Comparison of ENCODE assay signal across 31 cellular contexts in the genomic region with DNA sequence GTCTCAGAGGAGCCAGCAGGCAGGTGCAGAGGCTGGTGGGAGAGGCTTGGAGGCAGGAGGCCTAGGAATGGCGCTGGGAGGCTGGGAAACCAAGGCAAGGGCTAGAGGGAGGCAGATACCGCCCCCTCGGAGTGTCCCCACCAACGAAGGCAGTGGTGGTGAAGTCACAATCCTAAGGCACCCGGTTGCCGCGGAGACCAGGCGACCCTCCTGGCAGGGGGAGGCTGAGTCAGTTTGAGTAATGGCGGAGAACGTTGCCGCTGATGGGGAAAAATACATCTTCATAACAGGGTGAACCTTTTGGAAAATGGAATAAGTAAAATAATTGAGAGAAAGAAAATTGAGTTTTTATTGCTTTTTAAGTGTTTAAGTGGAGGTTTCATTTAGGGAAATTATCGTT. TPM values are rescaled to one million over a fixed set of nuclear protein-coding genes. Genes with fewer than 3 reads are reported as not detected.
"Had no signal": no experiment of that assay in that cellular context is flagged by ENCODE, and none has a peak within 500 bp of the region (broad histone marks: within the 10 kb centered on the region; RNA-seq: fewer than 3 reads in every experiment).

No MANE protein-coding gene starts in this region.

- H3K27ac Mint-ChIP-seq: natural killer cell; progenitor cell of endocrine pancreas; stimulated activated naive CD8-positive, alpha-beta T cell treated with anti-CD3 and anti-CD28 coated beads, Interleukin-15, Interleukin-2, amounts not matched to agents 100 ng/mL and 50 ng/mL, for 24 hours; T-cell; T-helper 2 cell treated with Interferon-gamma antibody and Interleukin-4, amounts not matched to agents 5 μg/mL and 100 μg/mL, for 36 hours had no signal

- H3K9me3 Mint-ChIP-seq: natural killer cell; stimulated activated effector memory CD8-positive, alpha-beta T cell treated with anti-CD3 and anti-CD28 coated beads, Interleukin-12 subunit alpha, Interleukin-12 subunit beta, amount 100 ng/mL, for 72 hours; stimulated activated naive CD8-positive, alpha-beta T cell treated with anti-CD3 and anti-CD28 coated beads, Interleukin-15, Interleukin-2, amounts not matched to agents 100 ng/mL and 50 ng/mL, for 24 hours; T-cell; T-helper 2 cell treated with Interferon-gamma antibody and Interleukin-4, amounts not matched to agents 5 μg/mL and 100 μg/mL, for 36 hours; type B pancreatic cell had no signal

- H3K4me3 Mint-ChIP-seq: natural killer cell; stimulated activated effector memory CD8-positive, alpha-beta T cell treated with anti-CD3 and anti-CD28 coated beads, Interleukin-12 subunit alpha, Interleukin-12 subunit beta, amount 100 ng/mL, for 72 hours; stimulated activated naive CD8-positive, alpha-beta T cell treated with anti-CD3 and anti-CD28 coated beads, Interleukin-15, Interleukin-2, amounts not matched to agents 100 ng/mL and 50 ng/mL, for 24 hours; T-cell; T-helper 2 cell treated with Interferon-gamma antibody and Interleukin-4, amounts not matched to agents 5 μg/mL and 100 μg/mL, for 36 hours; type B pancreatic cell had no signal

- H3K9me3 ChIP-seq: gastroesophageal sphincter, left lung, lower lobe of right lung, ovary, thoracic aorta, vagina had no signal

- H3K36me3 ChIP-seq: gastroesophageal sphincter, left lung, lower lobe of right lung, ovary, thoracic aorta, vagina had no signal

- H3K27ac ChIP-seq: gastroesophageal sphincter, left lung, lower lobe of right lung, ovary, skin epidermis, thoracic aorta, VCaP had no signal

- H3K36me3 Mint-ChIP-seq: natural killer cell; stimulated activated effector memory CD8-positive, alpha-beta T cell treated with anti-CD3 and anti-CD28 coated beads, Interleukin-12 subunit alpha, Interleukin-12 subunit beta, amount 100 ng/mL, for 72 hours; T-cell; type B pancreatic cell had no signal

- H3K27me3 ChIP-seq: ovary, vagina had no signal

- H3K4me3 ChIP-seq: gastroesophageal sphincter, left lung, lower lobe of right lung, ovary, skin epidermis, thoracic aorta, vagina had no signal

- DNase-seq: activated CD4-positive, alpha-beta T cell treated with anti-CD3 and anti-CD28 coated beads for 4 hours; activated CD4-positive, alpha-beta T cell treated with anti-CD3 and anti-CD28 coated beads, Interleukin-2, amount 50 U/mL, for 4 hours; activated effector memory CD4-positive, alpha-beta T cell treated with anti-CD3 and anti-CD28 coated beads, Interleukin-2, amount 50 U/mL, for 16 hours; activated naive CD4-positive, alpha-beta T cell treated with anti-CD3 and anti-CD28 coated beads, Interleukin-2, amount 50 U/mL, for 16 hours; activated T-cell treated with anti-CD3 and anti-CD28 coated beads for 4 hours; amniotic stem cell; cortex of kidney; hippocampal formation; left lung; lower lobe of right lung; mesenchymal stem cell; natural killer cell; ovary; retina; stimulated activated CD4-positive, alpha-beta T cell treated with anti-CD3 and anti-CD28 coated beads, Interleukin-12 subunit alpha, Interleukin-12 subunit beta, amount 100 ng/mL, for 4 hours; stimulated activated CD4-positive, alpha-beta T cell treated with anti-CD3 and anti-CD28 coated beads, Interleukin-4, amount 100 ng/mL, for 1 hour; T-cell had no signal

- ATAC-seq: gastroesophageal sphincter; left lung; lower lobe of right lung; natural killer cell; sciatic nerve; stimulated activated effector memory CD8-positive, alpha-beta T cell treated with anti-CD3 and anti-CD28 coated beads, Interleukin-12 subunit alpha, Interleukin-12 subunit beta, amount 100 ng/mL, for 72 hours; T-cell had no signal

- H3K4me1 ChIP-seq: gastroesophageal sphincter, left lung had no signal

- H3K4me1 Mint-ChIP-seq: T-cell had no signal

RNA-seq across cellular contexts. Expression of gene CACNA2D2, which starts 29.9 kb away (rescaled TPM):
- total RNA-seq: endothelial cell of umbilical vein, fibroblast of lung, fibroblast of villous mesenchyme had no signal
